18 cellular contexts compared by ENCODE assay signal in the genomic region with DNA sequence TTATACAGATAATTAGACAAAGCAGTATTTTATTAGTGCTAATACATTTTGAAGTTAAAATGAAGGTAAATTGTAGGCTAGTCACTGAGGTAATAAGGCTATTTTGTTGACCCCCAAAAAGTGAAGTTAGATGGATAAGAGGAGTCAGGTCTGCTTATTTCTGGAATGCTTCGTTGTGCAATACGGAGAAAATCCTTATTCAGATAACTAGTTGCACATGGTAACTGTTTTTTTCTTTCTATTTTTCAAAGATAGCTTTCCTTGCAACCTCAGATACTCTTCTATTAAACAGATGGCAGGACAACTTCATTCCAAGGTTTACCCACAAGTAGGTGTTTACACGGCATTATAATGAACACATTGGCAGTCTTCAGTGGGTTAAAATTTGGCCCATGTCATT.
"Had no signal": no experiment of that assay in that cellular context is flagged by ENCODE, and none has a peak within 500 bp of the region (broad histone marks: within the 10 kb centered on the region; RNA-seq: fewer than 3 reads in every experiment).

No MANE protein-coding gene starts in this region.

- DNase-seq: activated B cell treated with CpG ODN at 0.5 μM for 24 hours; activated CD4-positive, alpha-beta memory T cell treated with anti-CD3 and anti-CD28 coated beads, Interleukin-2, amount 10 ng/mL, durations not matched to agents 7 days and 5 days; activated CD4-positive, alpha-beta T cell treated with anti-CD3 and anti-CD28 coated beads for 48 hours; activated CD8-positive, alpha-beta memory T cell treated with anti-CD3 and anti-CD28 coated beads, Interleukin-2, amount 10 ng/mL, durations not matched to agents 7 days and 5 days; activated naive CD8-positive, alpha-beta T cell treated with anti-CD3 and anti-CD28 coated beads for 36 hours; central memory CD4-positive, alpha-beta T cell; colonic mucosa; lower lobe of right lung; stimulated activated CD4-positive, alpha-beta T cell treated with anti-CD3 and anti-CD28 coated beads, Interleukin-12 subunit alpha, Interleukin-12 subunit beta, amount 100 ng/mL, for 4 hours; stimulated activated CD4-positive, alpha-beta T cell treated with anti-CD3 and anti-CD28 coated beads, Interleukin-1b, Interleukin-23, amount 100 ng/mL, for 48 hours; stimulated activated naive CD8-positive, alpha-beta T cell treated with anti-CD3 and anti-CD28 coated beads, Interleukin-15, Interleukin-2, amounts not matched to agents 100 U/mL and 50 U/mL, for 24 hours; T-helper 1 cell; T-helper 9 cell; transverse colon; uterus had no signal

- H3K4me1 Mint-ChIP-seq: activated B cell treated with CpG ODN at 0.5 μM for 24 hours; activated CD4-positive, alpha-beta memory T cell treated with anti-CD3 and anti-CD28 coated beads, Interleukin-2, amount 10 ng/mL, durations not matched to agents 7 days and 5 days; activated CD8-positive, alpha-beta memory T cell treated with anti-CD3 and anti-CD28 coated beads, Interleukin-2, amount 10 ng/mL, durations not matched to agents 7 days and 5 days; activated naive CD8-positive, alpha-beta T cell treated with anti-CD3 and anti-CD28 coated beads for 36 hours had no signal

- H3K9me3 Mint-ChIP-seq: activated B cell treated with CpG ODN at 0.5 μM for 24 hours; activated CD4-positive, alpha-beta memory T cell treated with anti-CD3 and anti-CD28 coated beads, Interleukin-2, amount 10 ng/mL, durations not matched to agents 7 days and 5 days; activated naive CD8-positive, alpha-beta T cell treated with anti-CD3 and anti-CD28 coated beads for 36 hours; endodermal cell; natural killer cell treated with Interleukin-12 subunit alpha and Interleukin-12 subunit beta and Interleukin-15 and Interleukin-18, amount 100 ng/mL, for 72 hours had no signal

- H3K36me3 ChIP-seq: colonic mucosa, lower lobe of right lung, transverse colon, uterus had no signal

- H3K27me3 ChIP-seq: colonic mucosa, uterus had no signal

- H3K27ac Mint-ChIP-seq: activated B cell treated with CpG ODN at 0.5 μM for 24 hours; activated CD4-positive, alpha-beta memory T cell treated with anti-CD3 and anti-CD28 coated beads, Interleukin-2, amount 10 ng/mL, durations not matched to agents 7 days and 5 days; activated CD8-positive, alpha-beta memory T cell treated with anti-CD3 and anti-CD28 coated beads, Interleukin-2, amount 10 ng/mL, durations not matched to agents 7 days and 5 days; activated naive CD8-positive, alpha-beta T cell treated with anti-CD3 and anti-CD28 coated beads for 36 hours; endodermal cell; natural killer cell treated with Interleukin-12 subunit alpha and Interleukin-12 subunit beta and Interleukin-15 and Interleukin-18, amount 100 ng/mL, for 72 hours had no signal

- H3K36me3 Mint-ChIP-seq: activated CD8-positive, alpha-beta memory T cell treated with anti-CD3 and anti-CD28 coated beads, Interleukin-2, amount 10 ng/mL, durations not matched to agents 7 days and 5 days; activated naive CD8-positive, alpha-beta T cell treated with anti-CD3 and anti-CD28 coated beads for 36 hours; brain; natural killer cell treated with Interleukin-12 subunit alpha and Interleukin-12 subunit beta and Interleukin-15 and Interleukin-18, amount 100 ng/mL, for 72 hours had no signal

- H3K4me1 ChIP-seq: colonic mucosa, lower lobe of right lung, transverse colon, uterus had no signal

- H3K9me3 ChIP-seq: colonic mucosa, lower lobe of right lung, transverse colon, uterus had no signal

- H3K27ac ChIP-seq: colonic mucosa, lower lobe of right lung, uterus had no signal

- H3K4me3 ChIP-seq: colonic mucosa, lower lobe of right lung, transverse colon, uterus had no signal

- H3K4me3 Mint-ChIP-seq: activated B cell treated with CpG ODN at 0.5 μM for 24 hours; activated CD4-positive, alpha-beta memory T cell treated with anti-CD3 and anti-CD28 coated beads, Interleukin-2, amount 10 ng/mL, durations not matched to agents 7 days and 5 days; activated CD8-positive, alpha-beta memory T cell treated with anti-CD3 and anti-CD28 coated beads, Interleukin-2, amount 10 ng/mL, durations not matched to agents 7 days and 5 days; activated naive CD8-positive, alpha-beta T cell treated with anti-CD3 and anti-CD28 coated beads for 36 hours; endodermal cell; natural killer cell treated with Interleukin-12 subunit alpha and Interleukin-12 subunit beta and Interleukin-15 and Interleukin-18, amount 100 ng/mL, for 72 hours had no signal

- ATAC-seq: activated CD8-positive, alpha-beta memory T cell treated with anti-CD3 and anti-CD28 coated beads, Interleukin-2, amount 10 ng/mL, durations not matched to agents 7 days and 5 days; natural killer cell treated with Interleukin-12 subunit alpha and Interleukin-12 subunit beta and Interleukin-15 and Interleukin-18, amount 100 ng/mL, for 72 hours; stimulated activated naive CD8-positive, alpha-beta T cell treated with anti-CD3 and anti-CD28 coated beads, Interleukin-15, Interleukin-2, amounts not matched to agents 100 U/mL and 50 U/mL, for 24 hours had no signal
